In the genomic region with DNA sequence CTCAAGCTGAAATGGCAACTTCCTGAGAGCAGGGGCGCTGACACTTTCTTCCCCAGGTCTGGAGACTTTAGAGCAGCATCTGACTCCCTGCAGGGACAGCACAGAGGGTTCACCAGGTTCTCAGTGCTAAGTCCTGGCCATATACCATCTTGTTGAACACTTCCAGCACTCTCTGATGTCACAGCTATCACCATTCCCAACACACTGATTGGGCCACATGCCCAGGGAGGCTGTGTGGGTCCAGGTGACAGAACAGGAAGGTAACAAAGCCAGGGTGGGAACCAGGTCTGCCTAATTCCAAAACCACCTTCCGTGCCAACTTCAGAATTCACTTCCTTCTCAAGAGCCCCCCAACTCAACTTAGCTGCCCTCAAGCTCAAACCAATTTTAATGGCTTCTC, we compare ENCODE assay signal across 27 cellular contexts. TPM values are rescaled to one million over a fixed set of nuclear protein-coding genes. Genes with fewer than 3 reads are reported as not detected.
"Had no signal": no experiment of that assay in that cellular context is flagged by ENCODE, and none has a peak within 500 bp of the region (broad histone marks: within the 10 kb centered on the region; RNA-seq: fewer than 3 reads in every experiment).

No MANE protein-coding gene starts in this region.

- H3K9me3 Mint-ChIP-seq: nephron had no signal

- H3K4me1 ChIP-seq: colonic mucosa, left lung, lower lobe of right lung, thyroid gland had no signal

- H3K4me1 Mint-ChIP-seq: activated CD4-positive, alpha-beta T cell treated with anti-CD3 and anti-CD28 coated beads for 36 hours had no signal

- H3K4me3 Mint-ChIP-seq: activated CD4-positive, alpha-beta T cell treated with anti-CD3 and anti-CD28 coated beads for 36 hours; activated T-cell treated with anti-CD3 and anti-CD28 coated beads, Interleukin-2, amount 50 U/mL, for 72 hours; stimulated activated naive B cell treated with anti-CD40 and anti-IgM and Interleukin-4, amounts not matched to agents 10 μg/mL and 1 μg/mL and 100 μg/mL, for 72 hours; T-helper 2 cell treated with Interferon-gamma antibody and Interleukin-4, amounts not matched to agents 5 μg/mL and 100 μg/mL, for 36 hours had no signal

- H3K27ac Mint-ChIP-seq: activated CD4-positive, alpha-beta T cell treated with anti-CD3 and anti-CD28 coated beads for 36 hours; activated naive CD4-positive, alpha-beta T cell treated with anti-CD3 and anti-CD28 coated beads, Interleukin-2, amount 50 U/mL, for 72 hours; activated T-cell treated with anti-CD3 and anti-CD28 coated beads, Interleukin-2, amount 50 U/mL, for 72 hours; nephron; progenitor cell of endocrine pancreas; stimulated activated naive B cell treated with anti-CD40 and anti-IgM and Interleukin-4, amounts not matched to agents 10 μg/mL and 1 μg/mL and 100 μg/mL, for 72 hours; T-helper 2 cell treated with Interferon-gamma antibody and Interleukin-4, amounts not matched to agents 5 μg/mL and 100 μg/mL, for 36 hours had no signal

- H3K36me3 ChIP-seq: colonic mucosa, left lung, lower lobe of right lung, stomach, thyroid gland, upper lobe of left lung had no signal

- H3K4me3 ChIP-seq: colonic mucosa, left lung, lower lobe of right lung, stomach, thyroid gland, upper lobe of left lung had no signal

- H3K27ac ChIP-seq: colonic mucosa, epithelial cell of prostate, left lung, lower lobe of right lung, stomach, thyroid gland, upper lobe of left lung had no signal

- DNase-seq: activated CD4-positive, alpha-beta T cell treated with anti-CD3 and anti-CD28 coated beads for 36 hours; activated CD4-positive, CD25-positive, alpha-beta regulatory T cell; activated naive CD4-positive, alpha-beta T cell; activated T-cell treated with anti-CD3 and anti-CD28 coated beads for 4 hours; activated T-cell treated with anti-CD3 and anti-CD28 coated beads, Interleukin-2, amount 50 U/mL, for 72 hours; cerebellar nuclear complex; colonic mucosa; effector CD8-positive, alpha-beta T cell; kidney glomerular epithelial cell; left lung; lower lobe of right lung; mesendoderm; retina; stimulated activated CD4-positive, alpha-beta T cell treated with anti-CD3 and anti-CD28 coated beads, Interleukin-15, amount 100 ng/mL, for 24 hours; stimulated activated CD4-positive, alpha-beta T cell treated with anti-CD3 and anti-CD28 coated beads, Interleukin-2, amount 100 ng/mL, for 24 hours; stimulated activated naive B cell treated with anti-CD40 and anti-IgM and Interleukin-4, amounts not matched to agents 10 μg/mL and 1 μg/mL and 100 μg/mL, for 72 hours; stomach; thyroid gland; upper lobe of left lung had no signal

- H3K9me3 ChIP-seq: colonic mucosa, lower lobe of right lung, thyroid gland had no signal

RNA-seq across cellular contexts. Expression of gene APCDD1L, which starts 4.3 kb away (rescaled TPM):
- total RNA-seq: activated CD4-positive, alpha-beta T cell treated with anti-CD3 and anti-CD28 coated beads for 36 hours; activated naive CD4-positive, alpha-beta T cell treated with anti-CD3 and anti-CD28 coated beads, Interleukin-2, amount 50 U/mL, for 72 hours; activated T-cell treated with anti-CD3 and anti-CD28 coated beads, Interleukin-2, amount 50 U/mL, for 72 hours; dermis microvascular lymphatic vessel endothelial cell; frontal cortex; lower lobe of right lung; mononuclear cell; progenitor cell of endocrine pancreas had no signal
